15 cellular contexts compared by ENCODE assay signal in genomic region chr3:113428581-113428980, GRCh38.
"Had no signal": no experiment of that assay in that cellular context is flagged by ENCODE, and none has a peak within 500 bp of the region (broad histone marks: within the 10 kb centered on the region; RNA-seq: fewer than 3 reads in every experiment).

No MANE protein-coding gene starts in this region.

- H3K27ac ChIP-seq: ascending aorta, cardiac muscle cell, colonic mucosa, prostate gland, transverse colon had no signal

- H3K27me3 ChIP-seq: ascending aorta, cardiac muscle cell, colonic mucosa, transverse colon had no signal

- FAIRE-seq: small intestine had no signal

- H3K36me3 ChIP-seq: cardiac muscle cell, colonic mucosa, prostate gland had no signal

- H3K4me1 ChIP-seq: ascending aorta, colonic mucosa, prostate gland, transverse colon had no signal

- DNase-seq: activated CD4-positive, alpha-beta T cell treated with anti-CD3 and anti-CD28 coated beads, Interleukin-2, amount 50 U/mL, for 48 hours; activated CD4-positive, CD25-positive, alpha-beta regulatory T cell treated with anti-CD3 and anti-CD28 coated beads, Interleukin-2, amount 50 U/mL, for 72 hours; activated naive CD4-positive, alpha-beta T cell treated with anti-CD3 and anti-CD28 coated beads, Interleukin-2, amount 10 ng/mL, durations not matched to agents 7 days and 5 days; colonic mucosa; kidney glomerular epithelial cell; right cardiac atrium; small intestine; stimulated activated CD4-positive, alpha-beta T cell treated with anti-CD3 and anti-CD28 coated beads, Interleukin-4, amount 100 ng/mL, for 24 hours; stimulated activated naive CD8-positive, alpha-beta T cell treated with anti-CD3 and anti-CD28 coated beads, Interleukin-15, Interleukin-2, amounts not matched to agents 100 U/mL and 50 U/mL, for 24 hours; T1000; transverse colon had no signal

- H3K9me3 ChIP-seq: ascending aorta, colonic mucosa, prostate gland, transverse colon had no signal

- H3K4me3 ChIP-seq: ascending aorta, cardiac muscle cell, colonic mucosa, prostate gland, transverse colon had no signal

- ATAC-seq: activated T-helper 17 cell treated with anti-CD3 and anti-CD28 coated beads, Interleukin-2, amount 50 U/mL, for 72 hours; right cardiac atrium; stimulated activated naive CD8-positive, alpha-beta T cell treated with anti-CD3 and anti-CD28 coated beads, Interleukin-15, Interleukin-2, amounts not matched to agents 100 U/mL and 50 U/mL, for 24 hours had no signal
